1 cellular context compared by ENCODE assay signal in the genomic region with DNA sequence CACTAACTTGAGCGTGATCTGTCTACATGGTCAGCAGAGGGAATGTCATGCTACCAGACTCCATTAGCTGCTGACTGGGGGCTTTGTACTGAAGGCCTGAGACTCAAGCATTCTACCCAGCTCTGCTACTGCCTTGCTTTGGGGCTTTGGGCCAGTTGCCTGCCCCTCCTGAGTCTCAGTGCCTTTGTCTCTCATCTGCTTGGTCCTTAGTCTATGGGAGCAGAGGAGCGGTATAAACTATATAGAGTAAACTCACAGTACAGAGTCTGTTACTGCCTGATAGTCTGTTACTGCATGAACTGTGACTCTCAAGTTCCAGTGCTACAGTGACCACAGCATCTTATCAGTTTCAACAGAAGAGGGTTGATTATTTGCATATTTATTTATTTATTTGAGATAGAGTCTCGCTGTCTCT.
TF ChIP-seq lines count a peak whose summit lies in the region.

No MANE protein-coding gene starts in this region.

TF ChIP-seq in K562, 482 proteins besides CTCF, POLR2A, EP300 and RAD21 (continued from another document):
- TF ChIP-seq, protein P1, sequence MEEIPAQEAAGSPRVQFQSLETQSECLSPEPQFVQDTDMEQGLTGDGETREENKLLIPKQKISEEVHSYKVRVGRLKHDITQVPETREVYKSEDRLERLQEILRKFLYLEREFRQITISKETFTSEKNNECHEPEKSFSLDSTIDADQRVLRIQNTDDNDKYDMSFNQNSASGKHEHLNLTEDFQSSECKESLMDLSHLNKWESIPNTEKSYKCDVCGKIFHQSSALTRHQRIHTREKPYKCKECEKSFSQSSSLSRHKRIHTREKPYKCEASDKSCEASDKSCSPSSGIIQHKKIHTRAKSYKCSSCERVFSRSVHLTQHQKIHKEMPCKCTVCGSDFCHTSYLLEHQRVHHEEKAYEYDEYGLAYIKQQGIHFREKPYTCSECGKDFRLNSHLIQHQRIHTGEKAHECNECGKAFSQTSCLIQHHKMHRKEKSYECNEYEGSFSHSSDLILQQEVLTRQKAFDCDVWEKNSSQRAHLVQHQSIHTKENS (CRISPR knock-in tag; IDR thresholded peaks at IDR 0.05), result no peak
- TF ChIP-seq ZNF408 (CRISPR knock-in tag; IDR thresholded peaks at IDR 0.05; ENCODE audit: low read depth) (no peak), BRCA1 (IDR thresholded peaks at IDR 0.05) (no peak), BRCA1 (CRISPR knock-in tag; IDR thresholded peaks at IDR 0.05) (no peak), CREM (IDR thresholded peaks at IDR 0.05; ENCODE audit: low read depth) (peak; percentile 74), ZBTB7A (IDR thresholded peaks at IDR 0.05; ENCODE audit: borderline replicate concordance, control insufficient read depth, low read depth, low read length) (no peak), ILF3 (IDR thresholded peaks at IDR 0.05; ENCODE audit: borderline replicate concordance) (no peak), ZSCAN32 (CRISPR knock-in tag; IDR thresholded peaks at IDR 0.05) (no peak), HLTF (IDR thresholded peaks at IDR 0.05) (0 out of 2 replicates have a peak, but pooled peaks have one; percentile 26), NCOA1 (IDR thresholded peaks at IDR 0.05; ENCODE audit: low read depth) (peak; percentile 70; the same call in 1 of the 2 replicates), ZNF263 (CRISPR knock-in tag; IDR thresholded peaks at IDR 0.05; ENCODE audit: borderline replicate concordance) (no peak), PHF8 (IDR thresholded peaks at IDR 0.05; ENCODE audit: borderline replicate concordance, low read length) (no peak), MYNN (IDR thresholded peaks at IDR 0.05) (peak; percentile 61; the same call in 1 of the 2 replicates), MYNN (CRISPR knock-in tag; IDR thresholded peaks at IDR 0.05) (no peak), ETV6 (IDR thresholded peaks at IDR 0.05; ENCODE audit: borderline replicate concordance in 1 of 2, low read depth in 2 of 2, low read length in 1 of 2) (no peak), ETV6 (CRISPR knock-in tag; IDR thresholded peaks at IDR 0.05; ENCODE audit: borderline replicate concordance) (no peak), CHD1 (IDR thresholded peaks at IDR 0.05; ENCODE audit: low read length) (no peak), BRD4 (IDR thresholded peaks at IDR 0.05) (no peak), GTF2F1 (IDR thresholded peaks at IDR 0.05; ENCODE audit: low read depth, low read length) (no peak), HDAC2 (IDR thresholded peaks at IDR 0.05) (peak; percentile 80), HSF4 (CRISPR knock-in tag; IDR thresholded peaks at IDR 0.05; ENCODE audit: borderline replicate concordance) (no peak), ZNF23 (CRISPR knock-in tag; IDR thresholded peaks at IDR 0.05) (no peak), NFXL1 (CRISPR knock-in tag; IDR thresholded peaks at IDR 0.05) (no peak), POLR3A (IDR thresholded peaks at IDR 0.05; ENCODE audit: borderline replicate concordance, extremely low read depth, insufficient read depth, insufficient read length) (no peak), ZNF41 (CRISPR knock-in tag; conservative IDR thresholded peaks at IDR 0.05) (no peak), CAMTA2 (CRISPR knock-in tag; conservative IDR thresholded peaks at IDR 0.05) (no peak), ARNT (IDR thresholded peaks at IDR 0.05) (no peak; a peak in 2 of 4 replicates), SIRT6 (IDR thresholded peaks at IDR 0.05; ENCODE audit: low read depth, low read length) (no peak), TAF15 (IDR thresholded peaks at IDR 0.05; ENCODE audit: low read depth, low read length) (no peak)
- TF ChIP-seq, protein P2, sequence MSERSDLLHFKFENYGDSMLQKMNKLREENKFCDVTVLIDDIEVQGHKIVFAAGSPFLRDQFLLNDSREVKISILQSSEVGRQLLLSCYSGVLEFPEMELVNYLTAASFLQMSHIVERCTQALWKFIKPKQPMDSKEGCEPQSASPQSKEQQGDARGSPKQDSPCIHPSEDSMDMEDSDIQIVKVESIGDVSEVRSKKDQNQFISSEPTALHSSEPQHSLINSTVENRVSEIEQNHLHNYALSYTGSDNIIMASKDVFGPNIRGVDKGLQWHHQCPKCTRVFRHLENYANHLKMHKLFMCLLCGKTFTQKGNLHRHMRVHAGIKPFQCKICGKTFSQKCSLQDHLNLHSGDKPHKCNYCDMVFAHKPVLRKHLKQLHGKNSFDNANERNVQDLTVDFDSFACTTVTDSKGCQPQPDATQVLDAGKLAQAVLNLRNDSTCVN (CRISPR knock-in tag; IDR thresholded peaks at IDR 0.05), result no peak
- TF ChIP-seq, protein P3, sequence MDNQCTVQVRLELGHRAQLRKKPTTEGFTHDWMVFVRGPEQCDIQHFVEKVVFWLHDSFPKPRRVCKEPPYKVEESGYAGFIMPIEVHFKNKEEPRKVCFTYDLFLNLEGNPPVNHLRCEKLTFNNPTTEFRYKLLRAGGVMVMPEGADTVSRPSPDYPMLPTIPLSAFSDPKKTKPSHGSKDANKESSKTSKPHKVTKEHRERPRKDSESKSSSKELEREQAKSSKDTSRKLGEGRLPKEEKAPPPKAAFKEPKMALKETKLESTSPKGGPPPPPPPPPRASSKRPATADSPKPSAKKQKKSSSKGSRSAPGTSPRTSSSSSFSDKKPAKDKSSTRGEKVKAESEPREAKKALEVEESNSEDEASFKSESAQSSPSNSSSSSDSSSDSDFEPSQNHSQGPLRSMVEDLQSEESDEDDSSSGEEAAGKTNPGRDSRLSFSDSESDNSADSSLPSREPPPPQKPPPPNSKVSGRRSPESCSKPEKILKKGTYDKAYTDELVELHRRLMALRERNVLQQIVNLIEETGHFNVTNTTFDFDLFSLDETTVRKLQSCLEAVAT (IDR thresholded peaks at IDR 0.05), result peak in 1 of 2 experiments; percentile 91; a peak in 2 of 4 replicates
- TF ChIP-seq, protein P4, sequence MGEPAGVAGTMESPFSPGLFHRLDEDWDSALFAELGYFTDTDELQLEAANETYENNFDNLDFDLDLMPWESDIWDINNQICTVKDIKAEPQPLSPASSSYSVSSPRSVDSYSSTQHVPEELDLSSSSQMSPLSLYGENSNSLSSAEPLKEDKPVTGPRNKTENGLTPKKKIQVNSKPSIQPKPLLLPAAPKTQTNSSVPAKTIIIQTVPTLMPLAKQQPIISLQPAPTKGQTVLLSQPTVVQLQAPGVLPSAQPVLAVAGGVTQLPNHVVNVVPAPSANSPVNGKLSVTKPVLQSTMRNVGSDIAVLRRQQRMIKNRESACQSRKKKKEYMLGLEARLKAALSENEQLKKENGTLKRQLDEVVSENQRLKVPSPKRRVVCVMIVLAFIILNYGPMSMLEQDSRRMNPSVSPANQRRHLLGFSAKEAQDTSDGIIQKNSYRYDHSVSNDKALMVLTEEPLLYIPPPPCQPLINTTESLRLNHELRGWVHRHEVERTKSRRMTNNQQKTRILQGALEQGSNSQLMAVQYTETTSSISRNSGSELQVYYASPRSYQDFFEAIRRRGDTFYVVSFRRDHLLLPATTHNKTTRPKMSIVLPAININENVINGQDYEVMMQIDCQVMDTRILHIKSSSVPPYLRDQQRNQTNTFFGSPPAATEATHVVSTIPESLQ (CRISPR knock-in tag; IDR thresholded peaks at IDR 0.05), result no peak
- TF ChIP-seq, protein P5, sequence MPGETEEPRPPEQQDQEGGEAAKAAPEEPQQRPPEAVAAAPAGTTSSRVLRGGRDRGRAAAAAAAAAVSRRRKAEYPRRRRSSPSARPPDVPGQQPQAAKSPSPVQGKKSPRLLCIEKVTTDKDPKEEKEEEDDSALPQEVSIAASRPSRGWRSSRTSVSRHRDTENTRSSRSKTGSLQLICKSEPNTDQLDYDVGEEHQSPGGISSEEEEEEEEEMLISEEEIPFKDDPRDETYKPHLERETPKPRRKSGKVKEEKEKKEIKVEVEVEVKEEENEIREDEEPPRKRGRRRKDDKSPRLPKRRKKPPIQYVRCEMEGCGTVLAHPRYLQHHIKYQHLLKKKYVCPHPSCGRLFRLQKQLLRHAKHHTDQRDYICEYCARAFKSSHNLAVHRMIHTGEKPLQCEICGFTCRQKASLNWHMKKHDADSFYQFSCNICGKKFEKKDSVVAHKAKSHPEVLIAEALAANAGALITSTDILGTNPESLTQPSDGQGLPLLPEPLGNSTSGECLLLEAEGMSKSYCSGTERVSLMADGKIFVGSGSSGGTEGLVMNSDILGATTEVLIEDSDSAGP (CRISPR knock-in tag; IDR thresholded peaks at IDR 0.05), result no peak
TF ChIP-seq in K562: peak in this region for 100.
